Comparison of ENCODE assay signal across 2 cellular contexts in the genomic region with DNA sequence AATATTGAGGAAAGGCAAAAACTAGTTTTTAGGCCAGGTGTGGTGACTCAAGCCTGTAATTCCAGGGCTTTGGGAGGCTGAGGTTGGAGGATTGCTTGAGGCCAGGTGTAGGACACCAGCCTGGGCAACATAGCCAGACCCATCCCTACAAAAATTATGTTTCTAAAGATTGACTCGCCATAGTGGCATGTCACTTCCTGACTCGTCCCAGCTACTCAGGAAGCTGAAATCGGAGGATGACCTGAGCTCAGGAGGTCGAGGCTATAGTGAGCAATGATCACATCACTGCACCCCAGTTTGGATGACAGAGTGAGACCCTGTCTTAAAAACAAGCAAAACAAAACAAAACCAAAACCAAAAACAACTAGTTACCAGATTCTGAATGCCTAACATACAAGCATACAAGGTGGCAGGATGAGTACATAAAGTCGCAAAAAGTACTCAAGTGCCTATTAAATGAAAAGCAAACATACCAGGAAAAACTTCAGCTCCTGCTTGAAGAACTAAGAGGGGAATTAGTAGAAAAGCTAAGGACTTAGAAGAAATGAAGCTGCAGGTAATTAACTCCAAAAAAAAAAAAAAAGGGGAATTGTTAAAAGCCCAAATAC.
TF ChIP-seq lines count a peak whose summit lies in the region.

No MANE protein-coding gene starts in this region.

TF ChIP-seq in IMR-90, 13 proteins besides CTCF, POLR2A, EP300 and RAD21:
- TF ChIP-seq MAZ (IDR thresholded peaks at IDR 0.05; ENCODE audit: borderline replicate concordance, low read depth, low read length) (no peak), NFE2L2 (IDR thresholded peaks at IDR 0.05; ENCODE audit: low read depth, low read length) (no peak), RCOR1 (IDR thresholded peaks at IDR 0.05; ENCODE audit: insufficient replicate concordance, low read length) (no peak), RFX5 (IDR thresholded peaks at IDR 0.05; ENCODE audit: low read depth, low read length) (no peak), SMC3 (IDR thresholded peaks at IDR 0.05; ENCODE audit: low read depth, low read length) (no peak), FOS (IDR thresholded peaks at IDR 0.05; ENCODE audit: low read depth, low read length) (no peak), BHLHE40 (IDR thresholded peaks at IDR 0.05; ENCODE audit: low read depth, low read length) (no peak), CEBPB (IDR thresholded peaks at IDR 0.05; ENCODE audit: low read depth, low read length) (no peak), MXI1 (IDR thresholded peaks at IDR 0.05; ENCODE audit: borderline replicate concordance, low read depth, low read length) (no peak), CHD1 (IDR thresholded peaks at IDR 0.05; ENCODE audit: low read depth, low read length) (no peak), MAFK (IDR thresholded peaks at IDR 0.05; ENCODE audit: low read depth, low read length) (no peak)
- TF ChIP-seq, protein P1, sequence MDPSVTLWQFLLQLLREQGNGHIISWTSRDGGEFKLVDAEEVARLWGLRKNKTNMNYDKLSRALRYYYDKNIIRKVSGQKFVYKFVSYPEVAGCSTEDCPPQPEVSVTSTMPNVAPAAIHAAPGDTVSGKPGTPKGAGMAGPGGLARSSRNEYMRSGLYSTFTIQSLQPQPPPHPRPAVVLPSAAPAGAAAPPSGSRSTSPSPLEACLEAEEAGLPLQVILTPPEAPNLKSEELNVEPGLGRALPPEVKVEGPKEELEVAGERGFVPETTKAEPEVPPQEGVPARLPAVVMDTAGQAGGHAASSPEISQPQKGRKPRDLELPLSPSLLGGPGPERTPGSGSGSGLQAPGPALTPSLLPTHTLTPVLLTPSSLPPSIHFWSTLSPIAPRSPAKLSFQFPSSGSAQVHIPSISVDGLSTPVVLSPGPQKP (IDR thresholded peaks at IDR 0.05; ENCODE audit: borderline replicate concordance, low read depth, low read length) = no peak

TF ChIP-seq in GM12878, 131 proteins besides CTCF, POLR2A, EP300 and RAD21:
- no peak for TF ChIP-seq POLR2AphosphoS2 (IDR thresholded peaks at IDR 0.05; ENCODE audit: low read depth, low read length)
- TF ChIP-seq, protein P2, sequence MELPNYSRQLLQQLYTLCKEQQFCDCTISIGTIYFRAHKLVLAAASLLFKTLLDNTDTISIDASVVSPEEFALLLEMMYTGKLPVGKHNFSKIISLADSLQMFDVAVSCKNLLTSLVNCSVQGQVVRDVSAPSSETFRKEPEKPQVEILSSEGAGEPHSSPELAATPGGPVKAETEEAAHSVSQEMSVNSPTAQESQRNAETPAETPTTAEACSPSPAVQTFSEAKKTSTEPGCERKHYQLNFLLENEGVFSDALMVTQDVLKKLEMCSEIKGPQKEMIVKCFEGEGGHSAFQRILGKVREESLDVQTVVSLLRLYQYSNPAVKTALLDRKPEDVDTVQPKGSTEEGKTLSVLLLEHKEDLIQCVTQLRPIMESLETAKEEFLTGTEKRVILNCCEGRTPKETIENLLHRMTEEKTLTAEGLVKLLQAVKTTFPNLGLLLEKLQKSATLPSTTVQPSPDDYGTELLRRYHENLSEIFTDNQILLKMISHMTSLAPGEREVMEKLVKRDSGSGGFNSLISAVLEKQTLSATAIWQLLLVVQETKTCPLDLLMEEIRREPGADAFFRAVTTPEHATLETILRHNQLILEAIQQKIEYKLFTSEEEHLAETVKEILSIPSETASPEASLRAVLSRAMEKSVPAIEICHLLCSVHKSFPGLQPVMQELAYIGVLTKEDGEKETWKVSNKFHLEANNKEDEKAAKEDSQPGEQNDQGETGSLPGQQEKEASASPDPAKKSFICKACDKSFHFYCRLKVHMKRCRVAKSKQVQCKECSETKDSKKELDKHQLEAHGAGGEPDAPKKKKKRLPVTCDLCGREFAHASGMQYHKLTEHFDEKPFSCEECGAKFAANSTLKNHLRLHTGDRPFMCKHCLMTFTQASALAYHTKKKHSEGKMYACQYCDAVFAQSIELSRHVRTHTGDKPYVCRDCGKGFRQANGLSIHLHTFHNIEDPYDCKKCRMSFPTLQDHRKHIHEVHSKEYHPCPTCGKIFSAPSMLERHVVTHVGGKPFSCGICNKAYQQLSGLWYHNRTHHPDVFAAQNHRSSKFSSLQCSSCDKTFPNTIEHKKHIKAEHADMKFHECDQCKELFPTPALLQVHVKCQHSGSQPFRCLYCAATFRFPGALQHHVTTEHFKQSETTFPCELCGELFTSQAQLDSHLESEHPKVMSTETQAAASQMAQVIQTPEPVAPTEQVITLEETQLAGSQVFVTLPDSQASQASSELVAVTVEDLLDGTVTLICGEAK (IDR thresholded peaks at IDR 0.05; ENCODE audit: borderline replicate concordance) = no peak
TF ChIP-seq in GM12878: peak in this region for 0.
